Comparison of ENCODE assay signal across 8 cellular contexts in genomic region chr18:23135679-23136325, GRCh38. TPM values are rescaled to one million over a fixed set of nuclear protein-coding genes. Genes with fewer than 3 reads are reported as not detected.
A peak's percentile ranks its signal among the peaks of the same experiment; 100 is the strongest.
DNase-seq lines count a peak whose midpoint lies in the region; ATAC-seq, FAIRE-seq and TF ChIP-seq lines count a peak whose summit lies in the region.

No MANE protein-coding gene starts in this region.

- H3K4me1 ChIP-seq in lower lobe of right lung (peaks cover 53% of the 10 kb centered on the region), tibial nerve (peaks cover 0 to 52% (median 21%) of the 10 kb centered on the region in 4 donors)

- no peaks in the 10 kb centered on the region for H3K36me3 ChIP-seq in lower lobe of right lung
- no peaks in the 10 kb centered on the region for H3K36me3 ChIP-seq in tibial nerve

- TF ChIP-seq CTCF in coronary artery (IDR thresholded peaks at IDR 0.05), result no peak
- no peak for TF ChIP-seq CTCF in lower lobe of right lung (IDR thresholded peaks at IDR 0.05)
- TF ChIP-seq CTCF in tibial nerve (IDR thresholded peaks at IDR 0.05), result peak in 1 of 5 experiments; percentile 2
- no peak for TF ChIP-seq CTCF in GM20000 (IDR thresholded peaks at IDR 0.05; ENCODE audit: extremely low read depth, missing control alignments)

- no peaks in the 10 kb centered on the region for H3K9me3 ChIP-seq in lower lobe of right lung
- no peaks in the 10 kb centered on the region for H3K9me3 ChIP-seq in tibial nerve

- H3K4me3 ChIP-seq in coronary artery (peak overlapping the region; percentile 94), lower lobe of right lung (peak overlapping the region; percentile 70), tibial nerve (peak overlapping the region; percentile 46 to 95 (median 72))

- WGBS in tibial nerve, 2 donors, result 1% methylated on average over 58 of the region's 112 CpGs; no CpG with 5 or more reads in 1 of the 2 donors

- intact Hi-C loops in lower lobe of right lung (cut with DNase I), result no loop called here

- TF ChIP-seq POLR2A in GM12892 (IDR thresholded peaks at IDR 0.05; ENCODE audit: low read depth, low read length) (0 out of 2 replicates have a peak, but pooled peaks have one; percentile 5), tibial nerve (IDR thresholded peaks at IDR 0.05) (no peak)

- ATAC-seq in HG02588 (IDR thresholded peaks at IDR 0.05; ENCODE audit: unreplicated experiment) (peak; percentile 33), lower lobe of right lung (peak; percentile 8 to 18), HG03439 (IDR thresholded peaks at IDR 0.05; ENCODE audit: unreplicated experiment) (no peak)

- FAIRE-seq in GM12892 (lab: Jason Lieb, UNC), result no peak

- TF ChIP-seq EP300 in tibial nerve (IDR thresholded peaks at IDR 0.05), result no peak

- H3K27ac ChIP-seq in coronary artery (peak overlapping the region; percentile 69 to 96), lower lobe of right lung (peak overlapping the region; percentile 84), tibial nerve (peak overlapping the region; percentile 50 to 92 (median 84))

- H3K27me3 ChIP-seq in lower lobe of right lung (ENCODE audit: low read depth) (peaks cover 16% of the 10 kb centered on the region), tibial nerve (no peaks in the 10 kb centered on the region)

- peak; percentile 45 for DNase-seq in GM12892 (ENCODE audit: insufficient read length)
- peak; percentile 53 for DNase-seq in RPMI8226
- DNase-seq in coronary artery (ENCODE audit: low spot score), result no peak
- peak; percentile 61 for DNase-seq in lower lobe of right lung
- DNase-seq in tibial nerve (ENCODE audit: low spot score in 2 of 2), result no peak
- no peak for DNase-seq in GM20000 (ENCODE audit: low spot score)

RNA-seq across cellular contexts. Expression of gene CABLES1, which starts 0.5 kb away (rescaled TPM):
- 21.3 TPM for polyA plus RNA-seq in GM12892 (2012; ENCODE audit: missing spikeins)
- total RNA-seq in lower lobe of right lung (44.2 TPM), tibial nerve (10 to 100 TPM; 17.3 to 32.1 (median 21.2) TPM)

Comparison
In these comparisons a context has a peak if more than half of its experiments do, and no peak if none do; other contexts are left out.
1. DNase-seq: peak in GM12892 (single experiment), RPMI8226 (single experiment) and lower lobe of right lung (single experiment); none in coronary artery (single experiment), tibial nerve (0 of 2) and GM20000 (single experiment).
2. Peak in every context shown above with its lines, with median percentiles within 50 percentile points of each other: H3K27ac ChIP-seq and H3K4me3 ChIP-seq.